Comparison of ENCODE assay signal across 14 cellular contexts in genomic region chr10:79437111-79437814, GRCh38. TPM values are rescaled to one million over a fixed set of nuclear protein-coding genes. Genes with fewer than 3 reads are reported as not detected.
DNase-seq lines count a peak whose midpoint lies in the region; ATAC-seq and TF ChIP-seq lines count a peak whose summit lies in the region.
"Had no signal": no experiment of that assay in that cellular context is flagged by ENCODE, and none has a peak within 500 bp of the region (broad histone marks: within the 10 kb centered on the region; RNA-seq: fewer than 3 reads in every experiment).

No MANE protein-coding gene starts in this region.

- H3K27ac Mint-ChIP-seq in central memory CD8-positive, alpha-beta T cell (ENCODE audit: low read depth) = peak overlapping the region; percentile 23

- BruUV-seq in PC-3 (replicated peaks; lab: Mats Ljungman, UMichigan) = no TSS peak

- POLR2A ChIA-PET in PC-3 (lab: Charles Lee; ENCODE audit: unreplicated experiment) = interaction anchor here (0.7 kb wide), 1 partner anchor 14 kb away, joined by 3 read pairs; no protein-coding TSS in a partner anchor

- TF ChIP-seq CTCF in PC-3 (conservative IDR thresholded peaks at IDR 0.05; ENCODE audit: low read depth, low read length) (no peak), transverse colon (IDR thresholded peaks at IDR 0.05) (no peak)

- no peak overlapping the region for H2AFZ ChIP-seq in PC-3 (ENCODE audit: low read length)

- no peaks in the 10 kb centered on the region for H3K27me3 Mint-ChIP-seq in central memory CD8-positive, alpha-beta T cell

- CTCF ChIA-PET in PC-3 (lab: Charles Lee) = interaction anchor here (0.5 to 0.8 kb wide), 2 partner anchors 9 to 30 kb away, joined by 3 to 7 read pairs; no protein-coding TSS in a partner anchor

- no peak overlapping the region for H3K4me3 Mint-ChIP-seq in central memory CD8-positive, alpha-beta T cell
- H3K4me3 Mint-ChIP-seq: CD8-positive, alpha-beta memory T cell had no signal

- 80 to 92% methylated on average over 4 to 12 of the region's 12 CpGs for WGBS in transverse colon (ENCODE audit: low coverage in 1 of 2), 2 donors

- H3K4me3 ChIP-seq in PC-3 (ENCODE audit: low read length) (no peak overlapping the region), muscle layer of duodenum (ENCODE audit: low read depth in 1 of 2, low read length in 2 of 2) (no peak overlapping the region), transverse colon (no peak overlapping the region), SJCRH30 (no peak overlapping the region)

- ATAC-seq in PC-3 = peak; percentile 19
- ATAC-seq in central memory CD8-positive, alpha-beta T cell (replicated peaks; ENCODE audit: extremely low read depth, poor library complexity, severe bottlenecking) = no peak
- ATAC-seq: Panc1 had no signal

- TF ChIP-seq POLR2A in transverse colon (IDR thresholded peaks at IDR 0.05) = no peak

- TF ChIP-seq EP300 in transverse colon (IDR thresholded peaks at IDR 0.05; ENCODE audit: low read depth) = no peak

- H3K9me2 ChIP-seq in PC-3 (replicated peaks; ENCODE audit: low read length) = no peaks in the 10 kb centered on the region

- peak overlapping the region; percentile 75; the same call in 1 of the 2 replicates for H3K9ac ChIP-seq in PC-3 (ENCODE audit: low read length)

- H3K4me2 ChIP-seq in PC-3 (ENCODE audit: low read length) = peak overlapping the region; percentile 61

- peak; percentile 99 for DNase-seq in PC-3
- no peak for DNase-seq in central memory CD8-positive, alpha-beta T cell (ENCODE audit: low spot score in 2 of 2)
- DNase-seq in transverse colon = no peak
- no peak for DNase-seq in SJCRH30
- no peak for DNase-seq in RPMI8226
- no peak for DNase-seq in dedifferentiated amniotic fluid mesenchymal stem cell (ENCODE audit: extremely low spot score)
- DNase-seq: effector memory CD4-positive, alpha-beta T cell; MV-4-11; NCI-H2227 treated with DMSO at 0.1 percent for 48 hours; stimulated activated CD4-positive, alpha-beta T cell treated with anti-CD3 and anti-CD28 coated beads, Interleukin-2, amount 100 ng/mL, for 24 hours; stimulated activated naive CD4-positive, alpha-beta T cell had no signal

- intact Hi-C loops in PC-3 (cut with micrococcal nuclease) (no loop called here), transverse colon (cut with DNase I; ENCODE audit: low total_unique reads) (loop anchor here (5.0 kb wide), 1 partner anchor 40 kb away; no protein-coding TSS in a partner anchor)

- H4K20me1 ChIP-seq in PC-3 (ENCODE audit: low read length) = peaks cover 11% of the 10 kb centered on the region; the same call in 1 of the 2 replicates

- in situ Hi-C loops in transverse colon (cut with MboI; ENCODE audit: low pct_ligation_motif_present in 1 of 4, low pct_unique_long_range_greater_than_20kb in 1 of 4, low sequenced_read_pairs in 3 of 4) = no loop called here

- peaks cover 73% of the 10 kb centered on the region for H3K79me2 ChIP-seq in PC-3 (ENCODE audit: low read length)

- no peaks in the 10 kb centered on the region for H3K4me1 Mint-ChIP-seq in central memory CD8-positive, alpha-beta T cell

- H3K27ac ChIP-seq in PC-3 (ENCODE audit: low read length) (peak overlapping the region; percentile 82), muscle layer of duodenum (ENCODE audit: low read length) (peak overlapping the region; percentile 88), transverse colon (peak overlapping the region; percentile 85 to 97 (median 89)), SJCRH30 (no peak overlapping the region)

- H3K27me3 ChIP-seq in PC-3 (ENCODE audit: low read length) = no peaks in the 10 kb centered on the region
- no peaks in the 10 kb centered on the region for H3K27me3 ChIP-seq in muscle layer of duodenum (ENCODE audit: low read depth, low read length)
- H3K27me3 ChIP-seq in transverse colon = no peaks in the 10 kb centered on the region
- H3K27me3 ChIP-seq in SJCRH30 = no peaks in the 10 kb centered on the region

- H3K9me3 ChIP-seq in PC-3 (ENCODE audit: low read length) (no peaks in the 10 kb centered on the region), muscle layer of duodenum (ENCODE audit: control insufficient read depth in 1 of 2, low read length in 2 of 2) (no peaks in the 10 kb centered on the region), transverse colon (no peaks in the 10 kb centered on the region), SJCRH30 (replicated peaks) (no peaks in the 10 kb centered on the region)

- no peaks in the 10 kb centered on the region for H3K9me3 Mint-ChIP-seq in central memory CD8-positive, alpha-beta T cell
- H3K9me3 Mint-ChIP-seq: CD8-positive, alpha-beta memory T cell had no signal

- no peaks in the 10 kb centered on the region for H3K36me3 Mint-ChIP-seq in central memory CD8-positive, alpha-beta T cell (ENCODE audit: insufficient read depth)
- H3K36me3 Mint-ChIP-seq: CD8-positive, alpha-beta memory T cell had no signal

- H3K4me1 ChIP-seq in PC-3 (ENCODE audit: insufficient read depth, low read length) (peaks cover 78% of the 10 kb centered on the region), muscle layer of duodenum (ENCODE audit: control insufficient read depth in 1 of 2, insufficient read depth in 2 of 2, low read length in 2 of 2) (peaks cover 63 to 96% of the 10 kb centered on the region in 2 donors), transverse colon (peaks cover 33 to 87% (median 66%) of the 10 kb centered on the region in 4 donors), SJCRH30 (peaks cover 42% of the 10 kb centered on the region)

- peaks cover 8% of the 10 kb centered on the region for H3F3A ChIP-seq in PC-3 (ENCODE audit: low read length, unreplicated experiment)

- H3K36me3 ChIP-seq in PC-3 (ENCODE audit: low read depth, low read length) (no peaks in the 10 kb centered on the region), muscle layer of duodenum (ENCODE audit: control insufficient read depth in 1 of 2, insufficient read depth in 2 of 2, low read length in 2 of 2) (peaks cover 0 to 21% of the 10 kb centered on the region in 2 donors), transverse colon (no peaks in the 10 kb centered on the region), SJCRH30 (peaks cover 53% of the 10 kb centered on the region)

RNA-seq across cellular contexts. Expression of gene ZCCHC24, which starts 8.2 kb away (rescaled TPM):
- 32.9 and 40.7 TPM in 2 replicates for total RNA-seq in PC-3 (2014; rRNA removed)
- 10 to 100 TPM; 15.6 to 41.1 (median 22.5) TPM for total RNA-seq in transverse colon
- 53.1 and 53.7 TPM in 2 replicates for total RNA-seq in SJCRH30 (2014; rRNA removed; shearing (Covaris generic))
